Comparison of ENCODE assay signal across 8 cellular contexts in genomic region chr5:117454716-117455212, GRCh38.
DNase-seq lines count a peak whose midpoint lies in the region; ATAC-seq and TF ChIP-seq lines count a peak whose summit lies in the region.

No MANE protein-coding gene starts in this region.

- CTCF ChIA-PET in activated CD8-positive, alpha-beta memory T cell treated with anti-CD3 and anti-CD28 coated beads, Interleukin-2, amount 10 ng/mL, durations not matched to agents 7 days and 5 days (lab: Charles Lee) = interaction anchor here (0.9 to 2.4 kb wide), 9 partner anchors 13 to 1337 kb away, joined by 3 to 14 read pairs (median 3); no protein-coding TSS in a partner anchor

- TF ChIP-seq CTCF in BE2C (IDR thresholded peaks at IDR 0.05; ENCODE audit: low read depth, low read length) (peak; percentile 94), fibroblast of the aortic adventitia (IDR thresholded peaks at IDR 0.05; ENCODE audit: insufficient read depth, low read length) (peak; percentile 42), parathyroid adenoma (IDR thresholded peaks at IDR 0.05) (peak; percentile 95)

- peak; percentile 92 for ATAC-seq in GM18907 (IDR thresholded peaks at IDR 0.05; ENCODE audit: unreplicated experiment)
- peak; percentile 92 for ATAC-seq in HG03095 (IDR thresholded peaks at IDR 0.05; ENCODE audit: unreplicated experiment)
- ATAC-seq in activated CD8-positive, alpha-beta memory T cell treated with anti-CD3 and anti-CD28 coated beads, Interleukin-2, amount 10 ng/mL, durations not matched to agents 7 days and 5 days = peak; percentile 63

- no peak overlapping the region for H3K27ac Mint-ChIP-seq in activated CD8-positive, alpha-beta memory T cell treated with anti-CD3 and anti-CD28 coated beads, Interleukin-2, amount 10 ng/mL, durations not matched to agents 7 days and 5 days

- H3K27ac ChIP-seq in parathyroid adenoma = peak overlapping the region; percentile 59

- H3K9ac ChIP-seq in parathyroid adenoma = no peak overlapping the region

- H3K4me3 ChIP-seq in BE2C (ENCODE audit: low read depth, low read length) (peak overlapping the region; percentile 76), fibroblast of the aortic adventitia (ENCODE audit: low read depth, low read length) (no peak overlapping the region), parathyroid adenoma (ENCODE audit: low read depth, low read length) (peak overlapping the region; percentile 64)

- H3K27me3 ChIP-seq in BE2C = no peaks in the 10 kb centered on the region
- no peaks in the 10 kb centered on the region for H3K27me3 ChIP-seq in parathyroid adenoma (ENCODE audit: control insufficient read depth, insufficient read depth, low read length)

- peak overlapping the region; percentile 98 for H2AFZ ChIP-seq in parathyroid adenoma

- peak overlapping the region; percentile 67 for H3K4me2 ChIP-seq in parathyroid adenoma (ENCODE audit: low read length)

- H3K79me2 ChIP-seq in parathyroid adenoma = no peaks in the 10 kb centered on the region

- no peaks in the 10 kb centered on the region for H3K27me3 Mint-ChIP-seq in activated CD8-positive, alpha-beta memory T cell treated with anti-CD3 and anti-CD28 coated beads, Interleukin-2, amount 10 ng/mL, durations not matched to agents 7 days and 5 days

- H3K4me1 ChIP-seq in BE2C = peaks cover 3% of the 10 kb centered on the region; the same call in 1 of the 2 replicates
- no peaks in the 10 kb centered on the region for H3K4me1 ChIP-seq in parathyroid adenoma

- H3K9me3 Mint-ChIP-seq in activated CD8-positive, alpha-beta memory T cell treated with anti-CD3 and anti-CD28 coated beads, Interleukin-2, amount 10 ng/mL, durations not matched to agents 7 days and 5 days (ENCODE audit: low read depth) = no peaks in the 10 kb centered on the region

- H3K4me3 Mint-ChIP-seq in activated CD8-positive, alpha-beta memory T cell treated with anti-CD3 and anti-CD28 coated beads, Interleukin-2, amount 10 ng/mL, durations not matched to agents 7 days and 5 days = peak overlapping the region; percentile 27

- H3K9me3 ChIP-seq in BE2C = no peaks in the 10 kb centered on the region
- no peaks in the 10 kb centered on the region for H3K9me3 ChIP-seq in parathyroid adenoma (ENCODE audit: control insufficient read depth, low read length)

- DNase-seq in BE2C (peak; percentile 59), NCI-H510A (lab: John Stamatoyannopoulos, UW) (peak; percentile 1), fibroblast of the aortic adventitia (ENCODE audit: low read depth) (no peak), NCI-H2107 (lab: John Stamatoyannopoulos, UW) (no peak)
- peak; percentile 58 for DNase-seq in activated CD8-positive, alpha-beta memory T cell treated with anti-CD3 and anti-CD28 coated beads, Interleukin-2, amount 10 ng/mL, durations not matched to agents 7 days and 5 days

- no peaks in the 10 kb centered on the region for H3K36me3 Mint-ChIP-seq in activated CD8-positive, alpha-beta memory T cell treated with anti-CD3 and anti-CD28 coated beads, Interleukin-2, amount 10 ng/mL, durations not matched to agents 7 days and 5 days

- peaks cover 2% of the 10 kb centered on the region for H3K4me1 Mint-ChIP-seq in activated CD8-positive, alpha-beta memory T cell treated with anti-CD3 and anti-CD28 coated beads, Interleukin-2, amount 10 ng/mL, durations not matched to agents 7 days and 5 days

- H3K36me3 ChIP-seq in BE2C (no peaks in the 10 kb centered on the region), parathyroid adenoma (ENCODE audit: control insufficient read depth, insufficient read depth, low read length) (no peaks in the 10 kb centered on the region)

Comparison
In these comparisons a context has a peak if more than half of its experiments do, and no peak if none do; other contexts are left out.
1. DNase-seq: peak in BE2C (single experiment), NCI-H510A (single experiment) and activated CD8-positive, alpha-beta memory T cell treated with anti-CD3 and anti-CD28 coated beads, Interleukin-2, amount 10 ng/mL, durations not matched to agents 7 days and 5 days (single experiment); none in fibroblast of the aortic adventitia (single experiment) and NCI-H2107 (single experiment).
2. CTCF ChIP-seq: peak in every context shown above with its lines; median percentile 95 in parathyroid adenoma; 94 in BE2C; 42 in fibroblast of the aortic adventitia.
3. Peak in every context shown above with its lines, with median percentiles within 50 percentile points of each other: ATAC-seq.